25 cellular contexts compared by ENCODE assay signal in the genomic region with DNA sequence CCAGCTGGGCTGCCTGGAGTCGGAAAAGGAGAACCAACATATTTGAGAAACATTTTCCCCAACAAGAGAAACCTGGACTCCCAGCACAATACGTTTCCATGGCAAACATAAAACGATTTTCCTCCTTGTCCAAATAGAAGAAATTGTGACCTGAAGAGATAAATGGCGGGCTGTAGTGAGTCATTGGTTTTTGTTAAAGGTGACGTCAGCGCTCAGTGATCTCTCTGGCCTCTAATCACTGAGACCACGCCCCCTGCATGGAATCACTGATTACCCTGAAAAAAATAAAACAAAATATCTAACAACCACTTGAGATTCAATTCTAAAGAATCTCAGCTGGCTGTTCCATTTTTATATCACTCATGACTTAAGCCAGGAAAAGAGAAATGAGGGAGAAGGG. TPM values are rescaled to one million over a fixed set of nuclear protein-coding genes. Genes with fewer than 3 reads are reported as not detected.
"Had no signal": no experiment of that assay in that cellular context is flagged by ENCODE, and none has a peak within 500 bp of the region (broad histone marks: within the 10 kb centered on the region; RNA-seq: fewer than 3 reads in every experiment).

No MANE protein-coding gene starts in this region.

- H3K27me3 Mint-ChIP-seq: activated CD4-positive, alpha-beta T cell treated with anti-CD3 and anti-CD28 coated beads, Interleukin-2, amount 10 ng/mL, durations not matched to agents 7 days and 5 days had no signal

- DNase-seq: activated CD4-positive, alpha-beta T cell treated with anti-CD3 and anti-CD28 coated beads, Interleukin-2, amount 10 ng/mL, durations not matched to agents 7 days and 5 days; activated CD8-positive, alpha-beta memory T cell treated with anti-CD3 and anti-CD28 coated beads for 24 hours; activated CD8-positive, alpha-beta memory T cell treated with anti-CD3 and anti-CD28 coated beads, Interleukin-2, amount 50 U/mL, for 48 hours; activated effector memory CD4-positive, alpha-beta T cell treated with anti-CD3 and anti-CD28 coated beads, Interleukin-2, amount 50 U/mL, for 16 hours; activated T-cell treated with anti-CD3 and anti-CD28 coated beads, Interleukin-2, amount 50 U/mL, for 72 hours; erythroblast; foreskin melanocyte; kidney; sigmoid colon; stimulated activated CD4-positive, alpha-beta T cell treated with anti-CD3 and anti-CD28 coated beads, Interleukin-4, amount 100 ng/mL, for 24 hours; stomach; T-helper 9 cell; upper lobe of left lung had no signal

- H3K4me3 Mint-ChIP-seq: activated CD4-positive, alpha-beta T cell treated with anti-CD3 and anti-CD28 coated beads, Interleukin-2, amount 10 ng/mL, durations not matched to agents 7 days and 5 days; activated naive CD4-positive, alpha-beta T cell treated with anti-CD3 and anti-CD28 coated beads, Interleukin-2, amount 50 U/mL, for 24 hours; activated T-cell treated with anti-CD3 and anti-CD28 coated beads, Interleukin-2, amount 50 U/mL, for 72 hours; mesothelial cell of epicardium; natural killer cell treated with Interleukin-12 subunit alpha and Interleukin-12 subunit beta and Interleukin-15 and Interleukin-18, amount 100 ng/mL, for 72 hours; stimulated activated effector memory CD8-positive, alpha-beta T cell treated with anti-CD3 and anti-CD28 coated beads, Interleukin-12 subunit alpha, Interleukin-12 subunit beta, amount 100 ng/mL, for 72 hours had no signal

- H3K9me3 Mint-ChIP-seq: activated naive CD4-positive, alpha-beta T cell treated with anti-CD3 and anti-CD28 coated beads, Interleukin-2, amount 50 U/mL, for 24 hours had no signal

- H3K36me3 ChIP-seq: ascending aorta, breast epithelium, sigmoid colon, stomach, upper lobe of left lung had no signal

- H3K9me3 ChIP-seq: ascending aorta, breast epithelium, sigmoid colon, stomach, upper lobe of left lung had no signal

- H3K4me3 ChIP-seq: ascending aorta, breast epithelium, coronary artery, lung, sigmoid colon, stomach, upper lobe of left lung had no signal

- ATAC-seq: activated T-cell treated with anti-CD3 and anti-CD28 coated beads, Interleukin-2, amount 50 U/mL, for 72 hours; left lobe of liver; natural killer cell treated with Interleukin-12 subunit alpha and Interleukin-12 subunit beta and Interleukin-15 and Interleukin-18, amount 100 ng/mL, for 72 hours; stimulated activated effector memory CD8-positive, alpha-beta T cell treated with anti-CD3 and anti-CD28 coated beads, Interleukin-12 subunit alpha, Interleukin-12 subunit beta, amount 100 ng/mL, for 72 hours had no signal

- H3K36me3 Mint-ChIP-seq: activated naive CD4-positive, alpha-beta T cell treated with anti-CD3 and anti-CD28 coated beads, Interleukin-2, amount 50 U/mL, for 24 hours; mesothelial cell of epicardium; natural killer cell treated with Interleukin-12 subunit alpha and Interleukin-12 subunit beta and Interleukin-15 and Interleukin-18, amount 100 ng/mL, for 72 hours; stimulated activated effector memory CD8-positive, alpha-beta T cell treated with anti-CD3 and anti-CD28 coated beads, Interleukin-12 subunit alpha, Interleukin-12 subunit beta, amount 100 ng/mL, for 72 hours had no signal

- H3K4me1 Mint-ChIP-seq: activated CD4-positive, alpha-beta T cell treated with anti-CD3 and anti-CD28 coated beads, Interleukin-2, amount 10 ng/mL, durations not matched to agents 7 days and 5 days; activated naive CD4-positive, alpha-beta T cell treated with anti-CD3 and anti-CD28 coated beads, Interleukin-2, amount 50 U/mL, for 24 hours; mesothelial cell of epicardium; stimulated activated effector memory CD8-positive, alpha-beta T cell treated with anti-CD3 and anti-CD28 coated beads, Interleukin-12 subunit alpha, Interleukin-12 subunit beta, amount 100 ng/mL, for 72 hours had no signal

- H3K27me3 ChIP-seq: ascending aorta, stomach, upper lobe of left lung had no signal

- H3K27ac ChIP-seq: ascending aorta, breast epithelium, coronary artery, parathyroid adenoma, sigmoid colon, stomach, upper lobe of left lung had no signal

- H3K4me1 ChIP-seq: ascending aorta, breast epithelium, parathyroid adenoma, sigmoid colon, stomach, upper lobe of left lung had no signal

RNA-seq across cellular contexts. Expression of gene CCDC60, which starts 6.1 kb away (rescaled TPM):
- total RNA-seq: activated CD4-positive, alpha-beta T cell treated with anti-CD3 and anti-CD28 coated beads, Interleukin-2, amount 10 ng/mL, durations not matched to agents 7 days and 5 days; activated T-cell treated with anti-CD3 and anti-CD28 coated beads, Interleukin-2, amount 50 U/mL, for 72 hours; ascending aorta; breast epithelium; kidney; left lobe of liver; natural killer cell treated with Interleukin-12 subunit alpha and Interleukin-12 subunit beta and Interleukin-15 and Interleukin-18, amount 100 ng/mL, for 72 hours; stomach; temporal lobe had no signal
- polyA plus RNA-seq: adipose tissue had no signal
